Comparison of ENCODE assay signal across 14 cellular contexts in genomic region chr9:21804791-21805190, GRCh38. TPM values are rescaled to one million over a fixed set of nuclear protein-coding genes. Genes with fewer than 3 reads are reported as not detected.
DNase-seq lines count a peak whose midpoint lies in the region; ATAC-seq and TF ChIP-seq lines count a peak whose summit lies in the region.
"Had no signal": no experiment of that assay in that cellular context is flagged by ENCODE, and none has a peak within 500 bp of the region (broad histone marks: within the 10 kb centered on the region; RNA-seq: fewer than 3 reads in every experiment).

No MANE protein-coding gene starts in this region.

- peak overlapping the region; percentile 98 for H3K27ac ChIP-seq in HCT116 (ENCODE audit: low read depth, low read length)
- H3K27ac ChIP-seq in iPS-20b (ENCODE audit: low read length): no peak overlapping the region
- H3K27ac ChIP-seq in neuronal stem cell (replicated peaks; ENCODE audit: low read length): no peak overlapping the region
- H3K27ac ChIP-seq in SK-N-SH (ENCODE audit: low read depth in 2 of 2, low read length in 1 of 2): no peak overlapping the region
- no peak overlapping the region for H3K27ac ChIP-seq in left lung
- H3K27ac ChIP-seq: brain microvascular endothelial cell had no signal

- peak overlapping the region; percentile 58 for H3K27ac Mint-ChIP-seq in activated CD8-positive, alpha-beta T cell treated with anti-CD3 and anti-CD28 coated beads, Interleukin-2, amount 10 ng/mL, durations not matched to agents 7 days and 5 days

- no peak overlapping the region for H2BK5ac ChIP-seq in neuronal stem cell (ENCODE audit: low read length)

- BruUV-seq in HCT116 (replicated peaks; lab: Mats Ljungman, UMichigan): no TSS peak

- H3K27me3 ChIP-seq in BE2C: peaks cover 5% of the 10 kb centered on the region
- no peaks in the 10 kb centered on the region for H3K27me3 ChIP-seq in HCT116 (ENCODE audit: insufficient read depth, low read length)
- peaks cover 19% of the 10 kb centered on the region for H3K27me3 ChIP-seq in iPS-20b (ENCODE audit: insufficient read depth, low read length)
- H3K27me3 ChIP-seq in neuronal stem cell (ENCODE audit: control insufficient read depth in 3 of 3, insufficient read depth in 3 of 3, low read depth in 1 of 3, low read length in 3 of 3): peaks cover 0 to 3% (median 0%) of the 10 kb centered on the region in 3 experiments
- no peaks in the 10 kb centered on the region for H3K27me3 ChIP-seq in SK-N-SH (ENCODE audit: insufficient read depth)
- no peaks in the 10 kb centered on the region for H3K27me3 ChIP-seq in left lung
- H3K27me3 ChIP-seq: brain microvascular endothelial cell had no signal

- H3K79me2 ChIP-seq in HCT116 (ENCODE audit: insufficient read depth, low read length): peaks cover 90% of the 10 kb centered on the region
- H3K79me2 ChIP-seq in SK-N-SH (ENCODE audit: insufficient read depth): peaks cover 60% of the 10 kb centered on the region

- H3K79me1 ChIP-seq in neuronal stem cell (ENCODE audit: low read depth, low read length): peaks cover 8% of the 10 kb centered on the region

- no peak overlapping the region for H3K4ac ChIP-seq in neuronal stem cell (ENCODE audit: low read length)

- H3K9me3 Mint-ChIP-seq in activated CD8-positive, alpha-beta T cell treated with anti-CD3 and anti-CD28 coated beads, Interleukin-2, amount 10 ng/mL, durations not matched to agents 7 days and 5 days (ENCODE audit: insufficient read depth): no peaks in the 10 kb centered on the region

- H3K9ac ChIP-seq in HCT116 (ENCODE audit: low read length) (peak overlapping the region; percentile 96), iPS-20b (ENCODE audit: low read depth, low read length) (peak overlapping the region; percentile 98; the same call in 1 of the 2 replicates), neuronal stem cell (ENCODE audit: low read depth, low read length, poor library complexity) (no peak overlapping the region), SK-N-SH (no peak overlapping the region)

- RAD21 ChIA-PET in HCT116 (lab: Charles Lee; ENCODE audit: low non-redundant PET in 1 of 2, low total read pairs in 2 of 2, uncharacterized antibody in 2 of 2, unreplicated experiment in 2 of 2): no interaction called here

- CTCF ChIA-PET in HCT116 (lab: Charles Lee): no interaction called here
- CTCF ChIA-PET in activated CD8-positive, alpha-beta T cell treated with anti-CD3 and anti-CD28 coated beads, Interleukin-2, amount 10 ng/mL, durations not matched to agents 7 days and 5 days (lab: Charles Lee): interaction anchor here (1.1 to 2.6 kb wide), 3 partner anchors 8 to 434 kb away, joined by 5 to 20 read pairs (median 5); partner anchors contain the start of gene CDKN2B
- CTCF ChIA-PET in SK-N-SH (lab: Yijun Ruan, JAX): interaction anchor here (0.8 to 2.8 kb wide), 4 partner anchors 9 to 439 kb away, joined by 3 to 11 read pairs (median 6); partner anchors contain the start of gene CDKN2B

- H3K9me2 ChIP-seq in HCT116 (ENCODE audit: insufficient read depth): no peaks in the 10 kb centered on the region
- H3K9me2 ChIP-seq in SK-N-SH: no peaks in the 10 kb centered on the region

- H4K91ac ChIP-seq in neuronal stem cell (ENCODE audit: low read depth, low read length, poor library complexity): no peak overlapping the region

- peak overlapping the region; percentile 88 for H3K4me2 ChIP-seq in HCT116 (ENCODE audit: low read length)
- no peak overlapping the region for H3K4me2 ChIP-seq in neuronal stem cell (ENCODE audit: insufficient read depth, low read length, poor library complexity, severe bottlenecking)
- H3K4me2 ChIP-seq in SK-N-SH: no peak overlapping the region; the same call in 1 of the 2 replicates

- no peak overlapping the region for H2BK15ac ChIP-seq in neuronal stem cell (ENCODE audit: low read length)

- no peak for TF ChIP-seq POLR2A in HCT116 (IDR thresholded peaks at IDR 0.05; ENCODE audit: borderline replicate concordance, extremely low read depth, insufficient read depth, insufficient read length)

- H3K4me3 ChIP-seq in BE2C (ENCODE audit: low read depth, low read length) (peak overlapping the region; percentile 95), HCT116 (replicated peaks in 1 of 2; ENCODE audit: low read depth in 1 of 2, low read length in 2 of 2) (peak overlapping the region; percentile 57 to 95), iPS-20b (ENCODE audit: low read length) (peak overlapping the region; percentile 98), neuronal stem cell (ENCODE audit: low read length in 2 of 2) (peak overlapping the region in 1 of 2 donors; percentile 81), SK-N-SH (ENCODE audit: low read depth in 2 of 2, low read length in 1 of 2) (0 out of 4 replicates have a peak overlapping the region, but pooled peaks of 1 of the 2 experiments have one; percentile 78), left lung (no peak overlapping the region)

- no peak overlapping the region for H2BK120ac ChIP-seq in neuronal stem cell (ENCODE audit: low read depth, low read length)

- ATAC-seq in HCT116 (no peak), left lung (no peak)
- ATAC-seq in activated CD8-positive, alpha-beta T cell treated with anti-CD3 and anti-CD28 coated beads, Interleukin-2, amount 10 ng/mL, durations not matched to agents 7 days and 5 days: no peak

- no peak overlapping the region for H3K14ac ChIP-seq in neuronal stem cell (ENCODE audit: low read length)

- peaks cover 10% of the 10 kb centered on the region for H3K27me3 Mint-ChIP-seq in activated CD8-positive, alpha-beta T cell treated with anti-CD3 and anti-CD28 coated beads, Interleukin-2, amount 10 ng/mL, durations not matched to agents 7 days and 5 days (ENCODE audit: low read depth)

- intact Hi-C loops in HCT116 (cut with micrococcal nuclease) (no loop called here), left lung (cut with DNase I) (no loop called here)

- H3K36me3 ChIP-seq in BE2C (peaks cover 43% of the 10 kb centered on the region), HCT116 (ENCODE audit: control insufficient read depth in 1 of 2, insufficient read depth in 2 of 2, low read length in 2 of 2) (peaks cover 35 to 47% of the 10 kb centered on the region in 2 experiments; a peak in 3 of 4 replicates), iPS-20b (ENCODE audit: insufficient read depth, low read depth, low read length) (peaks cover 56% of the 10 kb centered on the region), neuronal stem cell (replicated peaks in 1 of 2; ENCODE audit: control insufficient read depth in 2 of 2, insufficient read depth in 2 of 2, low read length in 2 of 2) (peaks cover 11 to 59% of the 10 kb centered on the region in 2 donors), SK-N-SH (replicated peaks in 1 of 2; ENCODE audit: control insufficient read depth in 1 of 2, insufficient read depth in 2 of 2, low read length in 1 of 2) (peaks cover 2 to 5% of the 10 kb centered on the region in 2 experiments), left lung (peaks cover 0 to 12% of the 10 kb centered on the region in 2 donors)

- H2AFZ ChIP-seq in HCT116 (ENCODE audit: low read depth, low read length, poor library complexity, severe bottlenecking) (no peak overlapping the region), neuronal stem cell (ENCODE audit: low read length) (no peak overlapping the region), SK-N-SH (ENCODE audit: low read depth) (no peak overlapping the region)

- TF ChIP-seq RAD21 in HCT116 (IDR thresholded peaks at IDR 0.05; ENCODE audit: low read depth): no peak
- no peak for TF ChIP-seq RAD21 in SK-N-SH (IDR thresholded peaks at IDR 0.05; ENCODE audit: low read length)

- H4K8ac ChIP-seq in neuronal stem cell (ENCODE audit: low read depth, low read length): no peak overlapping the region

- H2BK12ac ChIP-seq in neuronal stem cell (ENCODE audit: low read length): no peak overlapping the region

- TF ChIP-seq CTCF in BE2C (IDR thresholded peaks at IDR 0.05; ENCODE audit: low read depth, low read length): no peak
- TF ChIP-seq CTCF in HCT116 (IDR thresholded peaks at IDR 0.05 in 2 of 3, conservative IDR thresholded peaks at IDR 0.05 in 1 of 3; ENCODE audit: borderline replicate concordance in 1 of 3, insufficient read depth in 1 of 3, low read depth in 2 of 3, low read length in 2 of 3): no peak
- TF ChIP-seq CTCF in SK-N-SH (IDR thresholded peaks at IDR 0.05): no peak
- no peak for TF ChIP-seq CTCF in left lung (IDR thresholded peaks at IDR 0.05)

- no peak overlapping the region for H3K23ac ChIP-seq in neuronal stem cell (ENCODE audit: low read depth, low read length, poor library complexity)

- DNase-seq in BE2C (no peak), HCT116 (ENCODE audit: low read depth, low spot score) (no peak), neuronal stem cell (ENCODE audit: low spot score) (no peak), DMS153 (lab: John Stamatoyannopoulos, UW) (no peak), SK-N-SH (no peak), left lung (no peak)
- no peak for DNase-seq in activated CD8-positive, alpha-beta T cell treated with anti-CD3 and anti-CD28 coated beads, Interleukin-2, amount 10 ng/mL, durations not matched to agents 7 days and 5 days
- DNase-seq: activated CD8-positive, alpha-beta memory T cell treated with anti-CD3 and anti-CD28 coated beads, Interleukin-2, amount 50 U/mL, for 48 hours; brain microvascular endothelial cell; midbrain; NCI-H1048; NCI-H345; RPMI8226 had no signal

- peaks cover 47% of the 10 kb centered on the region for H3K4me1 Mint-ChIP-seq in activated CD8-positive, alpha-beta T cell treated with anti-CD3 and anti-CD28 coated beads, Interleukin-2, amount 10 ng/mL, durations not matched to agents 7 days and 5 days (ENCODE audit: low read depth)

- POLR2A ChIA-PET in HCT116 (lab: Charles Lee) (interaction anchor here (1.0 kb wide), 1 partner anchor 245 kb away, joined by 3 read pairs; no protein-coding TSS in a partner anchor), SK-N-SH (lab: Yijun Ruan, JAX) (no interaction called here)
- POLR2A ChIA-PET in activated CD8-positive, alpha-beta T cell treated with anti-CD3 and anti-CD28 coated beads, Interleukin-2, amount 10 ng/mL, durations not matched to agents 7 days and 5 days (lab: Charles Lee): no interaction called here

- no peak overlapping the region for H3K18ac ChIP-seq in neuronal stem cell (ENCODE audit: low read length)

- peaks cover 13% of the 10 kb centered on the region for H3K4me1 ChIP-seq in BE2C
- H3K4me1 ChIP-seq in HCT116 (ENCODE audit: control insufficient read depth in 1 of 2, insufficient read depth in 2 of 2, low read length in 2 of 2): peaks cover 44 to 59% of the 10 kb centered on the region in 2 experiments
- peaks cover 14% of the 10 kb centered on the region for H3K4me1 ChIP-seq in iPS-20b (ENCODE audit: insufficient read depth, low read length)
- peaks cover 6 to 12% of the 10 kb centered on the region in 2 donors for H3K4me1 ChIP-seq in neuronal stem cell (ENCODE audit: control insufficient read depth in 2 of 2, insufficient read depth in 1 of 2, low read depth in 1 of 2, low read length in 2 of 2)
- H3K4me1 ChIP-seq in SK-N-SH (ENCODE audit: control insufficient read depth in 1 of 2, insufficient read depth in 2 of 2, low read depth in 1 of 2, low read length in 1 of 2): peaks cover 0 to 11% of the 10 kb centered on the region in 2 experiments; a peak in 1 of 4 replicates
- peaks cover 5 to 15% of the 10 kb centered on the region in 2 donors for H3K4me1 ChIP-seq in left lung

- no peak overlapping the region for H2AK5ac ChIP-seq in neuronal stem cell (ENCODE audit: low read depth, low read length)

- no peak overlapping the region for H3K4me3 Mint-ChIP-seq in activated CD8-positive, alpha-beta T cell treated with anti-CD3 and anti-CD28 coated beads, Interleukin-2, amount 10 ng/mL, durations not matched to agents 7 days and 5 days

- no peaks in the 10 kb centered on the region for H3F3A ChIP-seq in SK-N-SH (replicated peaks; ENCODE audit: insufficient read depth)

- no peak for TF ChIP-seq EP300 in SK-N-SH (IDR thresholded peaks at IDR 0.05; ENCODE audit: borderline replicate concordance in 1 of 2, low read depth in 1 of 2, low read length in 1 of 2)

- H4K20me1 ChIP-seq in HCT116 (ENCODE audit: insufficient read depth) (peaks cover 30% of the 10 kb centered on the region; the same call in 1 of the 2 replicates), SK-N-SH (ENCODE audit: insufficient read depth) (0 out of 2 replicates have a peak, but pooled peaks cover 6% of the 10 kb centered on the region)

- H3K9me3 ChIP-seq in BE2C: no peaks in the 10 kb centered on the region
- H3K9me3 ChIP-seq in HCT116 (ENCODE audit: control insufficient read depth in 1 of 2, insufficient read depth in 1 of 2, low read depth in 1 of 2, low read length in 2 of 2): no peaks in the 10 kb centered on the region
- no peaks in the 10 kb centered on the region for H3K9me3 ChIP-seq in iPS-20b (ENCODE audit: insufficient read depth, low read depth, low read length)
- H3K9me3 ChIP-seq in neuronal stem cell (replicated peaks in 1 of 2; ENCODE audit: control insufficient read depth in 2 of 2, insufficient read depth in 1 of 2, low read depth in 1 of 2, low read length in 2 of 2): no peaks in the 10 kb centered on the region
- no peaks in the 10 kb centered on the region for H3K9me3 ChIP-seq in SK-N-SH
- H3K9me3 ChIP-seq in left lung: no peaks in the 10 kb centered on the region

- H3K36me3 Mint-ChIP-seq in activated CD8-positive, alpha-beta T cell treated with anti-CD3 and anti-CD28 coated beads, Interleukin-2, amount 10 ng/mL, durations not matched to agents 7 days and 5 days (ENCODE audit: low read depth): peaks cover 45% of the 10 kb centered on the region

RNA-seq across cellular contexts. Expression of gene MTAP, which starts 2.4 kb away (rescaled TPM):
- polyA plus RNA-seq in BE2C (2012; ENCODE audit: insufficient read depth, insufficient read length, low read depth): 13.0 TPM
- total RNA-seq in HCT116 (2021; ENCODE audit: unreplicated experiment): 326 TPM
- polyA plus RNA-seq in HCT116 (2012): 76.1 and 98.0 TPM in 2 replicates
- 10 to 100 TPM; 62.5 to 68.2 TPM for total RNA-seq in activated CD8-positive, alpha-beta T cell treated with anti-CD3 and anti-CD28 coated beads, Interleukin-2, amount 10 ng/mL, durations not matched to agents 7 days and 5 days
- polyA plus RNA-seq in neuronal stem cell (2013, experiment 1 of 2): 16.4 TPM
- polyA plus RNA-seq in neuronal stem cell (2013, experiment 2 of 2): 19.0 TPM
- polyA plus RNA-seq in SK-N-SH (2012; rRNA removed): 9.8 and 12.6 TPM in 2 replicates
- polyA plus RNA-seq in SK-N-SH (2012; cell fraction: cytosol; rRNA removed): 10.3 and 13.1 TPM in 2 replicates
- 8.4 and 15.9 TPM in 2 replicates for polyA plus RNA-seq in SK-N-SH (2012; cell fraction: nucleus; rRNA removed)
- total RNA-seq in left lung: 10 to 100 TPM; 35.6 to 44.6 TPM

Comparison
In these comparisons a context has a peak if more than half of its experiments do, and no peak if none do; other contexts are left out.
1. H3K4me3 ChIP-seq: peak in BE2C (single experiment), HCT116 (2 of 2) and iPS-20b (single experiment); none in left lung (0 of 2).
2. H3K9ac ChIP-seq: peak in HCT116 (single experiment) and iPS-20b (single experiment); none in neuronal stem cell (single experiment) and SK-N-SH (single experiment).